1 cellular context compared by ENCODE assay signal in genomic region chr12:46523863-46524770, GRCh38.
TF ChIP-seq lines count a peak whose summit lies in the region.

No MANE protein-coding gene starts in this region.

TF ChIP-seq in K562, 482 proteins besides CTCF, POLR2A, EP300 and RAD21 (continued from another document and continues in another):
- TF ChIP-seq PBX2 (CRISPR knock-in tag; IDR thresholded peaks at IDR 0.05; ENCODE audit: low read depth) (no peak), PBX2 (tag; conservative IDR thresholded peaks at IDR 0.05; ENCODE audit: low read depth) (no peak), MYBL2 (IDR thresholded peaks at IDR 0.05; ENCODE audit: low read depth) (peak; percentile 91), MYBL2 (CRISPR knock-in tag; IDR thresholded peaks at IDR 0.05; ENCODE audit: borderline replicate concordance) (no peak; the same call in 1 of the 2 replicates), GTF2F1 (IDR thresholded peaks at IDR 0.05; ENCODE audit: low read depth, low read length) (no peak), POU5F1 (IDR thresholded peaks at IDR 0.05; ENCODE audit: borderline replicate concordance, low read depth, low read length, partially characterized antibody) (no peak), KAT2B (IDR thresholded peaks at IDR 0.05; ENCODE audit: low read depth, low read length) (no peak), CEBPG (CRISPR knock-in tag; IDR thresholded peaks at IDR 0.05) (no peak), CEBPG (tag; conservative IDR thresholded peaks at IDR 0.05 in 1 of 2, IDR thresholded peaks at IDR 0.05 in 1 of 2) (no peak), NCOR1 (IDR thresholded peaks at IDR 0.05) (peak; percentile 59), CC2D1A (IDR thresholded peaks at IDR 0.05) (peak; percentile 71; the same call in 1 of the 2 replicates), ZNF77 (CRISPR knock-in tag; IDR thresholded peaks at IDR 0.05) (no peak), CHD4 (IDR thresholded peaks at IDR 0.05; ENCODE audit: insufficient read depth, insufficient replicate concordance, low read depth, low read length, poor library complexity, severe bottlenecking) (no peak), ETV6 (IDR thresholded peaks at IDR 0.05; ENCODE audit: borderline replicate concordance in 1 of 2, low read depth in 2 of 2, low read length in 1 of 2) (no peak), ETV6 (CRISPR knock-in tag; IDR thresholded peaks at IDR 0.05; ENCODE audit: borderline replicate concordance) (no peak), COPS2 (conservative IDR thresholded peaks at IDR 0.05) (no peak), RBM14 (IDR thresholded peaks at IDR 0.05; ENCODE audit: borderline replicate concordance, insufficient read depth, low read depth, low read length) (no peak), WHSC1 (IDR thresholded peaks at IDR 0.05; ENCODE audit: low read length) (no peak), FOXA1 (IDR thresholded peaks at IDR 0.05; ENCODE audit: borderline replicate concordance) (no peak), ZNF668 (CRISPR knock-in tag; IDR thresholded peaks at IDR 0.05) (no peak), KDM1A (IDR thresholded peaks at IDR 0.05) (peak in 1 of 2 experiments; percentile 50; a peak in 1 of 4 replicates), BRCA1 (IDR thresholded peaks at IDR 0.05) (no peak), BRCA1 (CRISPR knock-in tag; IDR thresholded peaks at IDR 0.05) (no peak), PHF20 (IDR thresholded peaks at IDR 0.05; ENCODE audit: partially characterized antibody) (no peak), UBTF (IDR thresholded peaks at IDR 0.05; ENCODE audit: borderline replicate concordance in 1 of 2, low read depth in 2 of 2, low read length in 2 of 2) (no peak), HEY1 (CRISPR knock-in tag; IDR thresholded peaks at IDR 0.05; ENCODE audit: borderline replicate concordance) (no peak), ERF (CRISPR knock-in tag; IDR thresholded peaks at IDR 0.05) (no peak), CBX2 (IDR thresholded peaks at IDR 0.05; ENCODE audit: insufficient read depth, low read length, poor library complexity, severe bottlenecking) (no peak), NFIX (CRISPR knock-in tag; IDR thresholded peaks at IDR 0.05; ENCODE audit: low read depth) (no peak), CREBBP (IDR thresholded peaks at IDR 0.05; ENCODE audit: low read depth, low read length) (no peak), ZC3H4 (CRISPR knock-in tag; IDR thresholded peaks at IDR 0.05; ENCODE audit: borderline replicate concordance) (no peak), ZNF165 (CRISPR knock-in tag; IDR thresholded peaks at IDR 0.05; ENCODE audit: borderline replicate concordance) (no peak), NR2C2 (CRISPR knock-in tag; IDR thresholded peaks at IDR 0.05) (0 out of 2 replicates have a peak, but pooled peaks have one; percentile 33), NR2C2 (tag; IDR thresholded peaks at IDR 0.05) (peak; percentile 93), BACH1 (tag; IDR thresholded peaks at IDR 0.05) (no peak), ZNF75A (CRISPR knock-in tag; IDR thresholded peaks at IDR 0.05) (no peak), THRA (IDR thresholded peaks at IDR 0.05) (no peak), FOXM1 (IDR thresholded peaks at IDR 0.05; ENCODE audit: low read depth) (peak; percentile 89), FOXM1 (CRISPR knock-in tag; IDR thresholded peaks at IDR 0.05; ENCODE audit: low read depth) (no peak), CREM (IDR thresholded peaks at IDR 0.05; ENCODE audit: low read depth) (peak; percentile 65), THRB (CRISPR knock-in tag; conservative IDR thresholded peaks at IDR 0.05) (0 out of 2 replicates have a peak, but pooled peaks have one; percentile 35), SMARCE1 (IDR thresholded peaks at IDR 0.05) (peak; percentile 54), CHD2 (IDR thresholded peaks at IDR 0.05; ENCODE audit: low read depth, low read length) (no peak), PTRF (tag; IDR thresholded peaks at IDR 0.05) (no peak), ZNF551 (CRISPR knock-in tag; IDR thresholded peaks at IDR 0.05) (no peak), ARID1B (IDR thresholded peaks at IDR 0.05) (peak; percentile 81)
- TF ChIP-seq, protein P1, sequence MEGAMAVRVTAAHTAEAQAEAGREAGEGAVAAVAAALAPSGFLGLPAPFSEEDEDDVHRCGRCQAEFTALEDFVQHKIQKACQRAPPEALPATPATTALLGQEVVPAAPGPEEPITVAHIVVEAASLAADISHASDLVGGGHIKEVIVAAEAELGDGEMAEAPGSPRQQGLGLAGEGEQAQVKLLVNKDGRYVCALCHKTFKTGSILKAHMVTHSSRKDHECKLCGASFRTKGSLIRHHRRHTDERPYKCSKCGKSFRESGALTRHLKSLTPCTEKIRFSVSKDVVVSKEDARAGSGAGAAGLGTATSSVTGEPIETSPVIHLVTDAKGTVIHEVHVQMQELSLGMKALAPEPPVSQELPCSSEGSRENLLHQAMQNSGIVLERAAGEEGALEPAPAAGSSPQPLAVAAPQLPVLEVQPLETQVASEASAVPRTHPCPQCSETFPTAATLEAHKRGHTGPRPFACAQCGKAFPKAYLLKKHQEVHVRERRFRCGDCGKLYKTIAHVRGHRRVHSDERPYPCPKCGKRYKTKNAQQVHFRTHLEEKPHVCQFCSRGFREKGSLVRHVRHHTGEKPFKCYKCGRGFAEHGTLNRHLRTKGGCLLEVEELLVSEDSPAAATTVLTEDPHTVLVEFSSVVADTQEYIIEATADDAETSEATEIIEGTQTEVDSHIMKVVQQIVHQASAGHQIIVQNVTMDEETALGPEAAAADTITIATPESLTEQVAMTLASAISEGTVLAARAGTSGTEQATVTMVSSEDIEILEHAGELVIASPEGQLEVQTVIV (CRISPR knock-in tag; IDR thresholded peaks at IDR 0.05; ENCODE audit: borderline replicate concordance): no peak
- TF ChIP-seq, protein P2, sequence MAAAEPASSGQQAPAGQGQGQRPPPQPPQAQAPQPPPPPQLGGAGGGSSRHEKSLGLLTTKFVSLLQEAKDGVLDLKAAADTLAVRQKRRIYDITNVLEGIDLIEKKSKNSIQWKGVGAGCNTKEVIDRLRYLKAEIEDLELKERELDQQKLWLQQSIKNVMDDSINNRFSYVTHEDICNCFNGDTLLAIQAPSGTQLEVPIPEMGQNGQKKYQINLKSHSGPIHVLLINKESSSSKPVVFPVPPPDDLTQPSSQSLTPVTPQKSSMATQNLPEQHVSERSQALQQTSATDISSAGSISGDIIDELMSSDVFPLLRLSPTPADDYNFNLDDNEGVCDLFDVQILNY (CRISPR knock-in tag; IDR thresholded peaks at IDR 0.05): 0 out of 2 replicates have a peak, but pooled peaks have one; percentile 31
- TF ChIP-seq, protein P3, sequence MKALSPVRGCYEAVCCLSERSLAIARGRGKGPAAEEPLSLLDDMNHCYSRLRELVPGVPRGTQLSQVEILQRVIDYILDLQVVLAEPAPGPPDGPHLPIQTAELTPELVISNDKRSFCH (CRISPR knock-in tag; IDR thresholded peaks at IDR 0.05): no peak
- TF ChIP-seq, protein P3 (tag; IDR thresholded peaks at IDR 0.05): no peak
- TF ChIP-seq, protein P4, sequence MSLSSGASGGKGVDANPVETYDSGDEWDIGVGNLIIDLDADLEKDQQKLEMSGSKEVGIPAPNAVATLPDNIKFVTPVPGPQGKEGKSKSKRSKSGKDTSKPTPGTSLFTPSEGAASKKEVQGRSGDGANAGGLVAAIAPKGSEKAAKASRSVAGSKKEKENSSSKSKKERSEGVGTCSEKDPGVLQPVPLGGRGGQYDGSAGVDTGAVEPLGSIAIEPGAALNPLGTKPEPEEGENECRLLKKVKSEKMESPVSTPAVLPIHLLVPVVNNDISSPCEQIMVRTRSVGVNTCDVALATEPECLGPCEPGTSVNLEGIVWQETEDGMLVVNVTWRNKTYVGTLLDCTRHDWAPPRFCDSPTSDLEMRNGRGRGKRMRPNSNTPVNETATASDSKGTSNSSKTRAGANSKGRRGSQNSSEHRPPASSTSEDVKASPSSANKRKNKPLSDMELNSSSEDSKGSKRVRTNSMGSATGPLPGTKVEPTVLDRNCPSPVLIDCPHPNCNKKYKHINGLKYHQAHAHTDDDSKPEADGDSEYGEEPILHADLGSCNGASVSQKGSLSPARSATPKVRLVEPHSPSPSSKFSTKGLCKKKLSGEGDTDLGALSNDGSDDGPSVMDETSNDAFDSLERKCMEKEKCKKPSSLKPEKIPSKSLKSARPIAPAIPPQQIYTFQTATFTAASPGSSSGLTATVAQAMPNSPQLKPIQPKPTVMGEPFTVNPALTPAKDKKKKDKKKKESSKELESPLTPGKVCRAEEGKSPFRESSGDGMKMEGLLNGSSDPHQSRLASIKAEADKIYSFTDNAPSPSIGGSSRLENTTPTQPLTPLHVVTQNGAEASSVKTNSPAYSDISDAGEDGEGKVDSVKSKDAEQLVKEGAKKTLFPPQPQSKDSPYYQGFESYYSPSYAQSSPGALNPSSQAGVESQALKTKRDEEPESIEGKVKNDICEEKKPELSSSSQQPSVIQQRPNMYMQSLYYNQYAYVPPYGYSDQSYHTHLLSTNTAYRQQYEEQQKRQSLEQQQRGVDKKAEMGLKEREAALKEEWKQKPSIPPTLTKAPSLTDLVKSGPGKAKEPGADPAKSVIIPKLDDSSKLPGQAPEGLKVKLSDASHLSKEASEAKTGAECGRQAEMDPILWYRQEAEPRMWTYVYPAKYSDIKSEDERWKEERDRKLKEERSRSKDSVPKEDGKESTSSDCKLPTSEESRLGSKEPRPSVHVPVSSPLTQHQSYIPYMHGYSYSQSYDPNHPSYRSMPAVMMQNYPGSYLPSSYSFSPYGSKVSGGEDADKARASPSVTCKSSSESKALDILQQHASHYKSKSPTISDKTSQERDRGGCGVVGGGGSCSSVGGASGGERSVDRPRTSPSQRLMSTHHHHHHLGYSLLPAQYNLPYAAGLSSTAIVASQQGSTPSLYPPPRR (CRISPR knock-in tag; IDR thresholded peaks at IDR 0.05; ENCODE audit: borderline replicate concordance): no peak
- TF ChIP-seq, protein P5, sequence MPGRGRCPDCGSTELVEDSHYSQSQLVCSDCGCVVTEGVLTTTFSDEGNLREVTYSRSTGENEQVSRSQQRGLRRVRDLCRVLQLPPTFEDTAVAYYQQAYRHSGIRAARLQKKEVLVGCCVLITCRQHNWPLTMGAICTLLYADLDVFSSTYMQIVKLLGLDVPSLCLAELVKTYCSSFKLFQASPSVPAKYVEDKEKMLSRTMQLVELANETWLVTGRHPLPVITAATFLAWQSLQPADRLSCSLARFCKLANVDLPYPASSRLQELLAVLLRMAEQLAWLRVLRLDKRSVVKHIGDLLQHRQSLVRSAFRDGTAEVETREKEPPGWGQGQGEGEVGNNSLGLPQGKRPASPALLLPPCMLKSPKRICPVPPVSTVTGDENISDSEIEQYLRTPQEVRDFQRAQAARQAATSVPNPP (IDR thresholded peaks at IDR 0.05; ENCODE audit: borderline replicate concordance, insufficient read depth, insufficient read length): no peak
